In the genomic region with DNA sequence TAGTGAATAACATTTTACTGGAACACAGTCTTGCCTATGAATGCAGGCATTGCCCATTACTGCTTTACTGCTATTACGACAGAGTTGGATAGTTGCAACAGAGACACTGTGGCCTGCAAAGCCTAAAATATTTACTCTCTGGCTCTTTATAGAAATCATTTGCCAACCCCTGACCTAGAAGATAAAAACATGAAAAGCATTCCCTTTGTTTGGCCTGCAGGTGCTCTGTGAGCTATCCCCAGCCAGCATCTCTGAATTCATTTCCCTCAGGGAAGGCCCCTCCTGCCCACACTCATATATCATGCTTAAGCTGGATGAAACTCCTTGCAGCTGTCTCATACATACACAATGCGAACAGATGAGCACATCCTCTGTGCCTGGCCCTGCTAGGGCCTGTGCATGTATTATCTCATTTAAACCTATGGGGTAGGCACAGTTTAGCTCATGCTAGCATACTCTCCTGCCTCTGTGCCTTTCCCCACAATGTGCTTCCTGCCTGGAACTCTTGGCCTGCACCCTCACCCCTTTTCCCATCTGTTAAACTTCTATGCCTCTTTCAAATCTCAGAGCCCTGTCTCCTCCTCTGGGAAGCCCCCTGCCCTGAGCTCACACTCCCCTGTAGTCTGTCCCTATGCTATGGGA, we compare ENCODE assay signal across 16 cellular contexts.
A peak's percentile ranks its signal among the peaks of the same experiment; 100 is the strongest.
DNase-seq lines count a peak whose midpoint lies in the region; ATAC-seq and TF ChIP-seq lines count a peak whose summit lies in the region.
"Had no signal": no experiment of that assay in that cellular context is flagged by ENCODE, and none has a peak within 500 bp of the region (broad histone marks: within the 10 kb centered on the region; RNA-seq: fewer than 3 reads in every experiment).

No MANE protein-coding gene starts in this region.

- H3K36me3 ChIP-seq in endodermal cell (ENCODE audit: control insufficient read depth, insufficient read depth, low read length) = no peaks in the 10 kb centered on the region

- 86 to 93% methylated on average over 2 of the region's 2 CpGs for WGBS in endodermal cell (ENCODE audit: insufficient coverage in 1 of 2, insufficient read length in 1 of 2), 2 experiments

- no peak overlapping the region for H3K27ac Mint-ChIP-seq in endodermal cell
- H3K27ac Mint-ChIP-seq in stimulated activated naive B cell treated with anti-CD40 and anti-IgM and Interleukin-4, amounts not matched to agents 10 μg/mL and 1 μg/mL and 100 μg/mL, for 72 hours = peak overlapping the region; percentile 85
- H3K27ac Mint-ChIP-seq: CD4-positive, alpha-beta T cell had no signal

- H3K4me1 ChIP-seq in endodermal cell (ENCODE audit: control insufficient read depth, insufficient read depth, low read length) = no peaks in the 10 kb centered on the region

- DNase-seq in NCI-H748 (lab: John Stamatoyannopoulos, UW; ENCODE audit: unreplicated experiment) = peak; percentile 30
- DNase-seq in NCI-H748 treated with DMSO at 0.1 percent for 48 hours (lab: John Stamatoyannopoulos, UW) = no peak
- peak; percentile 6 for DNase-seq in NCI-H2107 treated with DMSO at 0.1 percent for 48 hours (lab: John Stamatoyannopoulos, UW; ENCODE audit: unreplicated experiment)
- DNase-seq in endodermal cell = no peak
- DNase-seq in stimulated activated naive B cell treated with anti-CD40 and anti-IgM and Interleukin-4, amounts not matched to agents 10 μg/mL and 1 μg/mL and 100 μg/mL, for 72 hours = no peak
- DNase-seq in activated CD8-positive, alpha-beta memory T cell treated with anti-CD3 and anti-CD28 coated beads, Interleukin-2, amount 50 U/mL, for 4 hours = no peak
- no peak for DNase-seq in SW480 (ENCODE audit: low spot score)
- DNase-seq: activated CD4-positive, alpha-beta T cell treated with anti-CD3 and anti-CD28 coated beads for 1 hour; CD4-positive, alpha-beta T cell; cerebellar nuclear complex; DMS79; hippocampal formation; NCI-H2227 treated with DMSO at 0.1 percent for 48 hours; SIG-M5; substantia nigra had no signal

- peaks cover 4% of the 10 kb centered on the region for H3K27me3 Mint-ChIP-seq in endodermal cell (ENCODE audit: insufficient read depth)
- H3K27me3 Mint-ChIP-seq in stimulated activated naive B cell treated with anti-CD40 and anti-IgM and Interleukin-4, amounts not matched to agents 10 μg/mL and 1 μg/mL and 100 μg/mL, for 72 hours = no peaks in the 10 kb centered on the region
- H3K27me3 Mint-ChIP-seq: CD4-positive, alpha-beta T cell had no signal

- no peak overlapping the region for H3K9ac ChIP-seq in endodermal cell (ENCODE audit: extremely low read depth, low read length, poor library complexity, severe bottlenecking)

- H3K36me3 Mint-ChIP-seq in endodermal cell (ENCODE audit: low read depth) = no peaks in the 10 kb centered on the region
- H3K36me3 Mint-ChIP-seq in stimulated activated naive B cell treated with anti-CD40 and anti-IgM and Interleukin-4, amounts not matched to agents 10 μg/mL and 1 μg/mL and 100 μg/mL, for 72 hours = peaks cover 39 to 71% of the 10 kb centered on the region in 2 donors

- no peak overlapping the region for H3K4me3 Mint-ChIP-seq in endodermal cell
- no peak overlapping the region for H3K4me3 Mint-ChIP-seq in stimulated activated naive B cell treated with anti-CD40 and anti-IgM and Interleukin-4, amounts not matched to agents 10 μg/mL and 1 μg/mL and 100 μg/mL, for 72 hours
- H3K4me3 Mint-ChIP-seq: CD4-positive, alpha-beta T cell had no signal

- no peaks in the 10 kb centered on the region for H3K4me1 Mint-ChIP-seq in endodermal cell
- peaks cover 27 to 28% of the 10 kb centered on the region in 2 donors for H3K4me1 Mint-ChIP-seq in stimulated activated naive B cell treated with anti-CD40 and anti-IgM and Interleukin-4, amounts not matched to agents 10 μg/mL and 1 μg/mL and 100 μg/mL, for 72 hours

- no peaks in the 10 kb centered on the region for H3K27me3 ChIP-seq in endodermal cell (ENCODE audit: control insufficient read depth, insufficient read depth, low read length, poor library complexity, severe bottlenecking)

- no peaks in the 10 kb centered on the region for H3K9me3 ChIP-seq in endodermal cell (ENCODE audit: control insufficient read depth, low read length)

- no peak overlapping the region for H3K4me3 ChIP-seq in endodermal cell (ENCODE audit: low read length)

- H3K9me3 Mint-ChIP-seq in endodermal cell = no peaks in the 10 kb centered on the region
- no peaks in the 10 kb centered on the region for H3K9me3 Mint-ChIP-seq in stimulated activated naive B cell treated with anti-CD40 and anti-IgM and Interleukin-4, amounts not matched to agents 10 μg/mL and 1 μg/mL and 100 μg/mL, for 72 hours
- H3K9me3 Mint-ChIP-seq: CD4-positive, alpha-beta T cell had no signal

- no peak for ATAC-seq in stimulated activated naive B cell treated with anti-CD40 and anti-IgM and Interleukin-4, amounts not matched to agents 10 μg/mL and 1 μg/mL and 100 μg/mL, for 72 hours (replicated peaks)
- ATAC-seq in HG02623 (IDR thresholded peaks at IDR 0.05; ENCODE audit: unreplicated experiment) = no peak

- H3K27ac ChIP-seq in endodermal cell (ENCODE audit: low read depth, low read length) = peak overlapping the region; percentile 64

- TF ChIP-seq CTCF in endodermal cell (conservative IDR thresholded peaks at IDR 0.05) = no peak

Comparison
In these comparisons a context has a peak if more than half of its experiments do, and no peak if none do; other contexts are left out.
1. DNase-seq: peak in NCI-H748 (single experiment) and NCI-H2107 treated with DMSO at 0.1 percent for 48 hours (single experiment); none in NCI-H748 treated with DMSO at 0.1 percent for 48 hours (single experiment), endodermal cell (single experiment), stimulated activated naive B cell treated with anti-CD40 and anti-IgM and Interleukin-4, amounts not matched to agents 10 μg/mL and 1 μg/mL and 100 μg/mL, for 72 hours (single experiment), activated CD8-positive, alpha-beta memory T cell treated with anti-CD3 and anti-CD28 coated beads, Interleukin-2, amount 50 U/mL, for 4 hours (single experiment) and SW480 (single experiment).